ENCODE assay signal across 1 cellular context in genomic region chr3:138935864-138936762, GRCh38.
TF ChIP-seq lines count a peak whose summit lies in the region.

No MANE protein-coding gene starts in this region.

TF ChIP-seq in HEK293, 187 proteins besides CTCF, POLR2A, EP300 and RAD21 (continued from another document and continues in another):
- TF ChIP-seq ZNF518A (tag by site-specific recombination; conservative IDR thresholded peaks at IDR 0.05; ENCODE audit: low read depth), result no peak; the same call in 1 of the 2 replicates
- TF ChIP-seq KLF10 (tag by site-specific recombination; IDR thresholded peaks at IDR 0.05), result no peak
- no peak for TF ChIP-seq ZNF560 (tag by site-specific recombination; IDR thresholded peaks at IDR 0.05; ENCODE audit: borderline replicate concordance)
- TF ChIP-seq, protein P1, sequence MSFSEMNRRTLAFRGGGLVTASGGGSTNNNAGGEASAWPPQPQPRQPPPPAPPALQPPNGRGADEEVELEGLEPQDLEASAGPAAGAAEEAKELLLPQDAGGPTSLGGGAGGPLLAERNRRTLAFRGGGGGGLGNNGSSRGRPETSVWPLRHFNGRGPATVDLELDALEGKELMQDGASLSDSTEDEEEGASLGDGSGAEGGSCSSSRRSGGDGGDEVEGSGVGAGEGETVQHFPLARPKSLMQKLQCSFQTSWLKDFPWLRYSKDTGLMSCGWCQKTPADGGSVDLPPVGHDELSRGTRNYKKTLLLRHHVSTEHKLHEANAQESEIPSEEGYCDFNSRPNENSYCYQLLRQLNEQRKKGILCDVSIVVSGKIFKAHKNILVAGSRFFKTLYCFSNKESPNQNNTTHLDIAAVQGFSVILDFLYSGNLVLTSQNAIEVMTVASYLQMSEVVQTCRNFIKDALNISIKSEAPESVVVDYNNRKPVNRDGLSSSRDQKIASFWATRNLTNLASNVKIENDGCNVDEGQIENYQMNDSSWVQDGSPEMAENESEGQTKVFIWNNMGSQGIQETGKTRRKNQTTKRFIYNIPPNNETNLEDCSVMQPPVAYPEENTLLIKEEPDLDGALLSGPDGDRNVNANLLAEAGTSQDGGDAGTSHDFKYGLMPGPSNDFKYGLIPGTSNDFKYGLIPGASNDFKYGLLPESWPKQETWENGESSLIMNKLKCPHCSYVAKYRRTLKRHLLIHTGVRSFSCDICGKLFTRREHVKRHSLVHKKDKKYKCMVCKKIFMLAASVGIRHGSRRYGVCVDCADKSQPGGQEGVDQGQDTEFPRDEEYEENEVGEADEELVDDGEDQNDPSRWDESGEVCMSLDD (tag by site-specific recombination; IDR thresholded peaks at IDR 0.05), result peak; percentile 50; the same call in 1 of the 2 replicates
- 0 out of 2 replicates have a peak, but pooled peaks have one; percentile 11 for TF ChIP-seq ZNF654 (tag by site-specific recombination; IDR thresholded peaks at IDR 0.05; ENCODE audit: low read depth)
- no peak for TF ChIP-seq PRDM1 (tag by site-specific recombination; IDR thresholded peaks at IDR 0.05)
- no peak for TF ChIP-seq ZSCAN30 (tag by site-specific recombination; IDR thresholded peaks at IDR 0.05)
- TF ChIP-seq FEZF1 (tag by site-specific recombination; IDR thresholded peaks at IDR 0.05), result no peak
- TF ChIP-seq ZEB2 (tag by site-specific recombination; IDR thresholded peaks at IDR 0.05), result no peak
- no peak for TF ChIP-seq ZNF660 (tag by site-specific recombination; IDR thresholded peaks at IDR 0.05)
- no peak for TF ChIP-seq ZNF221 (tag by site-specific recombination; IDR thresholded peaks at IDR 0.05; ENCODE audit: borderline replicate concordance)
- TF ChIP-seq ZFP41 (tag by site-specific recombination; IDR thresholded peaks at IDR 0.05; ENCODE audit: borderline replicate concordance), result no peak
- no peak for TF ChIP-seq ZNF624 (tag by site-specific recombination; IDR thresholded peaks at IDR 0.05)
- TF ChIP-seq, protein P2, sequence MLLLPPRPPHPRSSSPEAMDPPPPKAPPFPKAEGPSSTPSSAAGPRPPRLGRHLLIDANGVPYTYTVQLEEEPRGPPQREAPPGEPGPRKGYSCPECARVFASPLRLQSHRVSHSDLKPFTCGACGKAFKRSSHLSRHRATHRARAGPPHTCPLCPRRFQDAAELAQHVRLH (tag by site-specific recombination; IDR thresholded peaks at IDR 0.05), result 0 out of 2 replicates have a peak, but pooled peaks have one; percentile 20
- TF ChIP-seq GFI1B (tag by site-specific recombination; IDR thresholded peaks at IDR 0.05), result no peak
- 0 out of 2 replicates have a peak, but pooled peaks have one; percentile 36 for TF ChIP-seq MYNN (tag by site-specific recombination; IDR thresholded peaks at IDR 0.05; ENCODE audit: borderline replicate concordance)
- no peak for TF ChIP-seq ZNF548 (tag by site-specific recombination; IDR thresholded peaks at IDR 0.05)
- TF ChIP-seq ZBTB21 (tag by site-specific recombination; IDR thresholded peaks at IDR 0.05), result no peak
- TF ChIP-seq, protein P3, sequence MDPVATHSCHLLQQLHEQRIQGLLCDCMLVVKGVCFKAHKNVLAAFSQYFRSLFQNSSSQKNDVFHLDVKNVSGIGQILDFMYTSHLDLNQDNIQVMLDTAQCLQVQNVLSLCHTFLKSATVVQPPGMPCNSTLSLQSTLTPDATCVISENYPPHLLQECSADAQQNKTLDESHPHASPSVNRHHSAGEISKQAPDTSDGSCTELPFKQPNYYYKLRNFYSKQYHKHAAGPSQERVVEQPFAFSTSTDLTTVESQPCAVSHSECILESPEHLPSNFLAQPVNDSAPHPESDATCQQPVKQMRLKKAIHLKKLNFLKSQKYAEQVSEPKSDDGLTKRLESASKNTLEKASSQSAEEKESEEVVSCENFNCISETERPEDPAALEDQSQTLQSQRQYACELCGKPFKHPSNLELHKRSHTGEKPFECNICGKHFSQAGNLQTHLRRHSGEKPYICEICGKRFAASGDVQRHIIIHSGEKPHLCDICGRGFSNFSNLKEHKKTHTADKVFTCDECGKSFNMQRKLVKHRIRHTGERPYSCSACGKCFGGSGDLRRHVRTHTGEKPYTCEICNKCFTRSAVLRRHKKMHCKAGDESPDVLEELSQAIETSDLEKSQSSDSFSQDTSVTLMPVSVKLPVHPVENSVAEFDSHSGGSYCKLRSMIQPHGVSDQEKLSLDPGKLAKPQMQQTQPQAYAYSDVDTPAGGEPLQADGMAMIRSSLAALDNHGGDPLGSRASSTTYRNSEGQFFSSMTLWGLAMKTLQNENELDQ (tag by site-specific recombination; IDR thresholded peaks at IDR 0.05; ENCODE audit: low read depth), result no peak
- TF ChIP-seq HIC1 (tag by site-specific recombination; IDR thresholded peaks at IDR 0.05), result no peak
- no peak for TF ChIP-seq HOXA7 (CRISPR knock-in tag; IDR thresholded peaks at IDR 0.05; ENCODE audit: borderline replicate concordance)
- no peak for TF ChIP-seq EGR2 (tag by site-specific recombination; IDR thresholded peaks at IDR 0.05; ENCODE audit: low read depth)
- TF ChIP-seq ZNF658 (tag by site-specific recombination; IDR thresholded peaks at IDR 0.05), result no peak
- TF ChIP-seq ZNF521 (tag by site-specific recombination; IDR thresholded peaks at IDR 0.05), result no peak
- TF ChIP-seq ZNF148 (tag by site-specific recombination; IDR thresholded peaks at IDR 0.05; ENCODE audit: borderline replicate concordance), result no peak
- TF ChIP-seq ZNF175 (tag by site-specific recombination; IDR thresholded peaks at IDR 0.05), result no peak
- peak; percentile 32; the same call in 1 of the 2 replicates for TF ChIP-seq GLIS2 (tag by site-specific recombination; IDR thresholded peaks at IDR 0.05)
- TF ChIP-seq ZNF830 (tag by site-specific recombination; IDR thresholded peaks at IDR 0.05; ENCODE audit: low read depth), result no peak
- no peak for TF ChIP-seq ZNF785 (tag by site-specific recombination; IDR thresholded peaks at IDR 0.05)
- TF ChIP-seq, protein P4, sequence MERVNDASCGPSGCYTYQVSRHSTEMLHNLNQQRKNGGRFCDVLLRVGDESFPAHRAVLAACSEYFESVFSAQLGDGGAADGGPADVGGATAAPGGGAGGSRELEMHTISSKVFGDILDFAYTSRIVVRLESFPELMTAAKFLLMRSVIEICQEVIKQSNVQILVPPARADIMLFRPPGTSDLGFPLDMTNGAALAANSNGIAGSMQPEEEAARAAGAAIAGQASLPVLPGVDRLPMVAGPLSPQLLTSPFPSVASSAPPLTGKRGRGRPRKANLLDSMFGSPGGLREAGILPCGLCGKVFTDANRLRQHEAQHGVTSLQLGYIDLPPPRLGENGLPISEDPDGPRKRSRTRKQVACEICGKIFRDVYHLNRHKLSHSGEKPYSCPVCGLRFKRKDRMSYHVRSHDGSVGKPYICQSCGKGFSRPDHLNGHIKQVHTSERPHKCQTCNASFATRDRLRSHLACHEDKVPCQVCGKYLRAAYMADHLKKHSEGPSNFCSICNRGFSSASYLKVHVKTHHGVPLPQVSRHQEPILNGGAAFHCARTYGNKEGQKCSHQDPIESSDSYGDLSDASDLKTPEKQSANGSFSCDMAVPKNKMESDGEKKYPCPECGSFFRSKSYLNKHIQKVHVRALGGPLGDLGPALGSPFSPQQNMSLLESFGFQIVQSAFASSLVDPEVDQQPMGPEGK (tag by site-specific recombination; IDR thresholded peaks at IDR 0.05), result peak; percentile 45; the same call in 1 of the 2 replicates
- TF ChIP-seq, protein P5, sequence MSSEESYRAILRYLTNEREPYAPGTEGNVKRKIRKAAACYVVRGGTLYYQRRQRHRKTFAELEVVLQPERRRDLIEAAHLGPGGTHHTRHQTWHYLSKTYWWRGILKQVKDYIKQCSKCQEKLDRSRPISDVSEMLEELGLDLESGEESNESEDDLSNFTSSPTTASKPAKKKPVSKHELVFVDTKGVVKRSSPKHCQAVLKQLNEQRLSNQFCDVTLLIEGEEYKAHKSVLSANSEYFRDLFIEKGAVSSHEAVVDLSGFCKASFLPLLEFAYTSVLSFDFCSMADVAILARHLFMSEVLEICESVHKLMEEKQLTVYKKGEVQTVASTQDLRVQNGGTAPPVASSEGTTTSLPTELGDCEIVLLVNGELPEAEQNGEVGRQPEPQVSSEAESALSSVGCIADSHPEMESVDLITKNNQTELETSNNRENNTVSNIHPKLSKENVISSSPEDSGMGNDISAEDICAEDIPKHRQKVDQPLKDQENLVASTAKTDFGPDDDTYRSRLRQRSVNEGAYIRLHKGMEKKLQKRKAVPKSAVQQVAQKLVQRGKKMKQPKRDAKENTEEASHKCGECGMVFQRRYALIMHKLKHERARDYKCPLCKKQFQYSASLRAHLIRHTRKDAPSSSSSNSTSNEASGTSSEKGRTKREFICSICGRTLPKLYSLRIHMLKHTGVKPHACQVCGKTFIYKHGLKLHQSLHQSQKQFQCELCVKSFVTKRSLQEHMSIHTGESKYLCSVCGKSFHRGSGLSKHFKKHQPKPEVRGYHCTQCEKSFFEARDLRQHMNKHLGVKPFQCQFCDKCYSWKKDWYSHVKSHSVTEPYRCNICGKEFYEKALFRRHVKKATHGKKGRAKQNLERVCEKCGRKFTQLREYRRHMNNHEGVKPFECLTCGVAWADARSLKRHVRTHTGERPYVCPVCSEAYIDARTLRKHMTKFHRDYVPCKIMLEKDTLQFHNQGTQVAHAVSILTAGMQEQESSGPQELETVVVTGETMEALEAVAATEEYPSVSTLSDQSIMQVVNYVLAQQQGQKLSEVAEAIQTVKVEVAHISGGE (tag by site-specific recombination; conservative IDR thresholded peaks at IDR 0.05; ENCODE audit: low read depth), result 0 out of 2 replicates have a peak, but pooled peaks have one; percentile 14
- TF ChIP-seq KLF1 (tag by site-specific recombination; IDR thresholded peaks at IDR 0.05), result no peak
- TF ChIP-seq ZNF394 (tag by site-specific recombination; IDR thresholded peaks at IDR 0.05; ENCODE audit: borderline replicate concordance), result peak; percentile 26; the same call in 1 of the 2 replicates
- peak; percentile 69; the same call in 1 of the 2 replicates for TF ChIP-seq ZNF777 (tag by site-specific recombination; IDR thresholded peaks at IDR 0.05; ENCODE audit: borderline replicate concordance)
- TF ChIP-seq ZNF530 (tag by site-specific recombination; IDR thresholded peaks at IDR 0.05; ENCODE audit: low read depth), result no peak
- no peak for TF ChIP-seq ZNF184 (tag by site-specific recombination; IDR thresholded peaks at IDR 0.05)
- TF ChIP-seq SCRT1 (tag by site-specific recombination; IDR thresholded peaks at IDR 0.05; ENCODE audit: borderline replicate concordance), result no peak
- no peak for TF ChIP-seq ZNF768 (tag by site-specific recombination; IDR thresholded peaks at IDR 0.05)
